ENCODE assay signal across 1 cellular context in genomic region chr12:65327207-65328076, GRCh38.
A peak's percentile ranks its signal among the peaks of the same experiment; 100 is the strongest.
TF ChIP-seq lines count a peak whose summit lies in the region.

No MANE protein-coding gene starts in this region.

TF ChIP-seq in HepG2, 621 proteins besides CTCF, POLR2A, EP300 and RAD21 (continued from another document and continues in another):
- TF ChIP-seq KLF6 (CRISPR knock-in tag; IDR thresholded peaks at IDR 0.05), result no peak
- TF ChIP-seq ZNF609 (CRISPR knock-in tag; IDR thresholded peaks at IDR 0.05; ENCODE audit: borderline replicate concordance), result 0 out of 2 replicates have a peak, but pooled peaks have one; percentile 19
- peak; percentile 59; the same call in 1 of the 2 replicates for TF ChIP-seq DMAP1 (CRISPR knock-in tag; IDR thresholded peaks at IDR 0.05)
- TF ChIP-seq FOXA1 (IDR thresholded peaks at IDR 0.05), result no peak
- TF ChIP-seq FOXA1 (CRISPR knock-in tag; IDR thresholded peaks at IDR 0.05), result peak; percentile 86
- peak; percentile 79; the same call in 1 of the 2 replicates for TF ChIP-seq TOE1 (CRISPR knock-in tag; IDR thresholded peaks at IDR 0.05)
- TF ChIP-seq FOXP1 (IDR thresholded peaks at IDR 0.05), result peak; percentile 56; the same call in 1 of the 2 replicates
- peak; percentile 91 for TF ChIP-seq FOXP1 (CRISPR knock-in tag; IDR thresholded peaks at IDR 0.05)
- TF ChIP-seq KMT2B (CRISPR knock-in tag; IDR thresholded peaks at IDR 0.05), result peak; percentile 40; the same call in 1 of the 2 replicates
- peak; percentile 70; the same call in 1 of the 2 replicates for TF ChIP-seq DPF2 (CRISPR knock-in tag; IDR thresholded peaks at IDR 0.05; ENCODE audit: borderline replicate concordance, low read depth)
- peak; percentile 52 for TF ChIP-seq NCOA2 (CRISPR knock-in tag; IDR thresholded peaks at IDR 0.05)
- TF ChIP-seq TEAD2 (CRISPR knock-in tag; IDR thresholded peaks at IDR 0.05), result no peak
- peak; percentile 89 for TF ChIP-seq ATF2 (CRISPR knock-in tag; IDR thresholded peaks at IDR 0.05)
- peak; percentile 62; the same call in 1 of the 2 replicates for TF ChIP-seq HDAC1 (CRISPR knock-in tag; IDR thresholded peaks at IDR 0.05)
- TF ChIP-seq HNF1B (CRISPR knock-in tag; IDR thresholded peaks at IDR 0.05), result peak; percentile 45; the same call in 1 of the 2 replicates
- TF ChIP-seq HNF4A (CRISPR knock-in tag; IDR thresholded peaks at IDR 0.05), result peak; percentile 90
- peak; percentile 74; the same call in 1 of the 2 replicates for TF ChIP-seq MIXL1 (CRISPR knock-in tag; IDR thresholded peaks at IDR 0.05)
- TF ChIP-seq ZNF235 (CRISPR knock-in tag; IDR thresholded peaks at IDR 0.05; ENCODE audit: borderline replicate concordance), result no peak
- TF ChIP-seq HOXA9 (CRISPR knock-in tag; IDR thresholded peaks at IDR 0.05; ENCODE audit: borderline replicate concordance), result no peak
- TF ChIP-seq SALL1 (CRISPR knock-in tag; IDR thresholded peaks at IDR 0.05), result peak; percentile 75; the same call in 1 of the 2 replicates
- TF ChIP-seq GTF3A (CRISPR knock-in tag; conservative IDR thresholded peaks at IDR 0.05), result no peak
- no peak for TF ChIP-seq ZNF367 (CRISPR knock-in tag; IDR thresholded peaks at IDR 0.05; ENCODE audit: borderline replicate concordance)
- 0 out of 2 replicates have a peak, but pooled peaks have one; percentile 39 for TF ChIP-seq SMAD3 (CRISPR knock-in tag; IDR thresholded peaks at IDR 0.05)
- TF ChIP-seq ZNF709 (CRISPR knock-in tag; IDR thresholded peaks at IDR 0.05), result no peak
- no peak for TF ChIP-seq ELK4 (CRISPR knock-in tag; IDR thresholded peaks at IDR 0.05; ENCODE audit: borderline replicate concordance)
- TF ChIP-seq PHF20 (CRISPR knock-in tag; IDR thresholded peaks at IDR 0.05), result no peak
- TF ChIP-seq FOXJ3 (CRISPR knock-in tag; IDR thresholded peaks at IDR 0.05; ENCODE audit: borderline replicate concordance), result peak; percentile 88
- 0 out of 2 replicates have a peak, but pooled peaks have one; percentile 28 for TF ChIP-seq MXD4 (CRISPR knock-in tag; IDR thresholded peaks at IDR 0.05)
- no peak for TF ChIP-seq DDIT3 (CRISPR knock-in tag; IDR thresholded peaks at IDR 0.05)
- 0 out of 2 replicates have a peak, but pooled peaks have one; percentile 37 for TF ChIP-seq NFATC3 (CRISPR knock-in tag; IDR thresholded peaks at IDR 0.05)
- 0 out of 2 replicates have a peak, but pooled peaks have one; percentile 65 for TF ChIP-seq ZBTB25 (CRISPR knock-in tag; IDR thresholded peaks at IDR 0.05)
- TF ChIP-seq ATF3 (CRISPR knock-in tag; IDR thresholded peaks at IDR 0.05), result no peak
- TF ChIP-seq NKX3-1 (CRISPR knock-in tag; IDR thresholded peaks at IDR 0.05), result 0 out of 2 replicates have a peak, but pooled peaks have one; percentile 20
- TF ChIP-seq PHF21A (CRISPR knock-in tag; IDR thresholded peaks at IDR 0.05), result peak; percentile 54
- no peak for TF ChIP-seq TIGD3 (CRISPR knock-in tag; IDR thresholded peaks at IDR 0.05; ENCODE audit: borderline replicate concordance)
- TF ChIP-seq MZF1 (CRISPR knock-in tag; IDR thresholded peaks at IDR 0.05; ENCODE audit: borderline replicate concordance), result no peak
- no peak for TF ChIP-seq SRSF9 (IDR thresholded peaks at IDR 0.05; ENCODE audit: borderline replicate concordance, insufficient read depth, low read depth, low read length, poor library complexity, severe bottlenecking)
- peak; percentile 52; the same call in 1 of the 2 replicates for TF ChIP-seq EHMT2 (IDR thresholded peaks at IDR 0.05; ENCODE audit: borderline replicate concordance, low read depth, low read length)
- TF ChIP-seq ZFP36L1 (CRISPR knock-in tag; IDR thresholded peaks at IDR 0.05), result peak; percentile 66; the same call in 1 of the 2 replicates
- 0 out of 4 replicates have a peak, but pooled peaks of 1 of the 2 experiments have one; percentile 21 for TF ChIP-seq KLF16 (CRISPR knock-in tag; IDR thresholded peaks at IDR 0.05)
- TF ChIP-seq GMEB1 (CRISPR knock-in tag; IDR thresholded peaks at IDR 0.05; ENCODE audit: borderline replicate concordance), result peak; percentile 19; the same call in 1 of the 2 replicates
- no peak for TF ChIP-seq ZHX1 (CRISPR knock-in tag; IDR thresholded peaks at IDR 0.05; ENCODE audit: low read depth)
- TF ChIP-seq ZNF414 (CRISPR knock-in tag; IDR thresholded peaks at IDR 0.05), result 0 out of 2 replicates have a peak, but pooled peaks have one; percentile 52
- TF ChIP-seq CEBPG (CRISPR knock-in tag; IDR thresholded peaks at IDR 0.05), result peak; percentile 73
